1 cellular context compared by ENCODE assay signal in genomic region chr3:188001052-188001567, GRCh38.
TF ChIP-seq lines count a peak whose summit lies in the region.

No MANE protein-coding gene starts in this region.

TF ChIP-seq in H1, 55 proteins besides CTCF, POLR2A, EP300 and RAD21 (continued from another document):
- TF ChIP-seq SP1 (IDR thresholded peaks at IDR 0.05; ENCODE audit: low read depth, low read length): no peak
TF ChIP-seq in H1: peak in this region for 0.
